In genomic region chr11:119196833-119197483, GRCh38 we compare ENCODE assay signal across 8 cellular contexts. TPM values are rescaled to one million over a fixed set of nuclear protein-coding genes. Genes with fewer than 3 reads are reported as not detected.
A peak's percentile ranks its signal among the peaks of the same experiment; 100 is the strongest.
DNase-seq lines count a peak whose midpoint lies in the region; ATAC-seq, FAIRE-seq and TF ChIP-seq lines count a peak whose summit lies in the region.

No MANE protein-coding gene starts in this region.

- POLR2A ChIA-PET in activated B cell treated with CpG ODN at 0.5 μM for 24 hours (lab: Charles Lee): interaction anchor here (0.7 to 1.7 kb wide), 5 partner anchors 28 to 129 kb away, joined by 3 to 6 read pairs (median 5); partner anchors contain the start of genes NLRX1 and VPS11

- no peak overlapping the region for H3K9ac ChIP-seq in kidney (ENCODE audit: low read length in 2 of 2)

- H3K4me3 Mint-ChIP-seq in activated B cell treated with CpG ODN at 0.5 μM for 24 hours: no peak overlapping the region

- no peak overlapping the region for H3K4me3 ChIP-seq in kidney (ENCODE audit: low read length in 2 of 2)

- DNase-seq in EL (peak; percentile 78), NCI-H345 treated with DMSO at 0.1 percent for 48 hours (lab: John Stamatoyannopoulos, UW; ENCODE audit: unreplicated experiment) (peak; percentile 62), activated B cell treated with CpG ODN at 0.5 μM for 24 hours (no peak), kidney (peak; percentile 14), cortex of kidney (lab: John Stamatoyannopoulos, UW) (no peak)
- peak; percentile 73 for DNase-seq in central memory CD4-positive, alpha-beta T cell
- peak; percentile 80 for DNase-seq in stimulated activated CD4-positive, alpha-beta T cell treated with anti-CD3 and anti-CD28 coated beads, Interleukin-4, amount 100 ng/mL, for 24 hours

- peak; percentile 86 for FAIRE-seq in kidney (lab: Jason Lieb, UNC)

- TF ChIP-seq CTCF in activated B cell treated with CpG ODN at 0.5 μM for 24 hours (IDR thresholded peaks at IDR 0.05) (peak; percentile 21), kidney (IDR thresholded peaks at IDR 0.05; ENCODE audit: borderline replicate concordance, extremely low read depth, insufficient read depth) (peak; percentile 84)

- no peak overlapping the region for H3K27ac ChIP-seq in kidney (ENCODE audit: low read depth in 2 of 2, low read length in 2 of 2)

- H3K36me3 ChIP-seq in kidney (ENCODE audit: control insufficient read depth in 1 of 2, insufficient read depth in 2 of 2, low read length in 2 of 2): no peaks in the 10 kb centered on the region

- intact Hi-C loops in activated B cell treated with CpG ODN at 0.5 μM for 24 hours (cut with micrococcal nuclease) (loop anchor here (1.0 to 5.0 kb wide), 7 partner anchors 29 to 290 kb away; partner anchors contain the start of genes HYOU1, NLRX1, RPS25 and TRAPPC4), kidney (cut with DNase I) (no loop called here)

- CTCF ChIA-PET in activated B cell treated with CpG ODN at 0.5 μM for 24 hours (lab: Charles Lee): interaction anchor here (0.8 to 3.2 kb wide), 13 partner anchors 8 to 129 kb away, joined by 3 to 23 read pairs (median 4); partner anchors contain the start of genes CBL, HINFP, NLRX1 and VPS11

- peaks cover 5% of the 10 kb centered on the region for H3K4me1 Mint-ChIP-seq in activated B cell treated with CpG ODN at 0.5 μM for 24 hours

- H3K4me1 ChIP-seq in kidney (ENCODE audit: control insufficient read depth in 1 of 2, insufficient read depth in 1 of 2, low read depth in 1 of 2, low read length in 2 of 2): no peaks in the 10 kb centered on the region

- H3K9me3 Mint-ChIP-seq in activated B cell treated with CpG ODN at 0.5 μM for 24 hours: no peaks in the 10 kb centered on the region

- H3K9me3 ChIP-seq in kidney (ENCODE audit: control insufficient read depth in 1 of 2, low read length in 2 of 2): no peaks in the 10 kb centered on the region

- no peak overlapping the region for H3K27ac Mint-ChIP-seq in activated B cell treated with CpG ODN at 0.5 μM for 24 hours

- ATAC-seq in HG03175 (IDR thresholded peaks at IDR 0.05; ENCODE audit: unreplicated experiment) (peak; percentile 59), activated B cell treated with CpG ODN at 0.5 μM for 24 hours (ENCODE audit: low read depth) (peak; percentile 98)

- no peaks in the 10 kb centered on the region for H3K36me3 Mint-ChIP-seq in activated B cell treated with CpG ODN at 0.5 μM for 24 hours (ENCODE audit: low read depth)

- no peaks in the 10 kb centered on the region for H3K27me3 Mint-ChIP-seq in activated B cell treated with CpG ODN at 0.5 μM for 24 hours

RNA-seq across cellular contexts. Expression of gene CBL, which starts 9.2 kb away (rescaled TPM):
- total RNA-seq in activated B cell treated with CpG ODN at 0.5 μM for 24 hours (26.2 and 27.8 TPM in 2 replicates), kidney (20.6 TPM)
- polyA plus RNA-seq in kidney (ENCODE audit: insufficient read depth, low read depth, low replicate concordance): 2.0 TPM

RNA-seq across cellular contexts. Expression of gene NHERF4, which starts 11.7 kb away (rescaled TPM):
- total RNA-seq in activated B cell treated with CpG ODN at 0.5 μM for 24 hours (0.13 and 0.27 TPM in 2 replicates), kidney (3.5 TPM)
- 47.9 TPM for polyA plus RNA-seq in kidney (ENCODE audit: insufficient read depth, low read depth, low replicate concordance)

RNA-seq across cellular contexts. Expression of gene NLRX1, which starts 28.4 kb away (rescaled TPM):
- 9.8 TPM in 2 replicates for total RNA-seq in activated B cell treated with CpG ODN at 0.5 μM for 24 hours
- total RNA-seq in kidney: 21.2 TPM
- 11.9 TPM for polyA plus RNA-seq in kidney (ENCODE audit: insufficient read depth, low read depth, low replicate concordance)

RNA-seq across cellular contexts. Expression of gene ABCG4, which starts 48.1 kb away (rescaled TPM):
- total RNA-seq in activated B cell treated with CpG ODN at 0.5 μM for 24 hours (not detected in 2 replicates), kidney (0.25 TPM)
- 0.52 TPM for polyA plus RNA-seq in kidney (ENCODE audit: insufficient read depth, low read depth, low replicate concordance)

Comparison
In these comparisons a context has a peak if more than half of its experiments do, and no peak if none do; other contexts are left out.
1. DNase-seq: peak in EL (single experiment), NCI-H345 treated with DMSO at 0.1 percent for 48 hours (single experiment), central memory CD4-positive, alpha-beta T cell (single experiment), kidney (single experiment) and stimulated activated CD4-positive, alpha-beta T cell treated with anti-CD3 and anti-CD28 coated beads, Interleukin-4, amount 100 ng/mL, for 24 hours (single experiment); none in activated B cell treated with CpG ODN at 0.5 μM for 24 hours (single experiment) and cortex of kidney (single experiment).